In genomic region chr15:70100495-70101331, GRCh38 we compare ENCODE assay signal across 8 cellular contexts. TPM values are rescaled to one million over a fixed set of nuclear protein-coding genes. Genes with fewer than 3 reads are reported as not detected.
DNase-seq lines count a peak whose midpoint lies in the region; ATAC-seq and TF ChIP-seq lines count a peak whose summit lies in the region.

No MANE protein-coding gene starts in this region.

- POLR2A ChIA-PET in AG04449 (lab: Yijun Ruan, JAX): interaction anchor here (0.7 to 1.2 kb wide), 3 partner anchors 11 to 697 kb away, joined by 3 to 4 read pairs (median 4); no protein-coding TSS in a partner anchor
- POLR2A ChIA-PET in HCT116 (lab: Charles Lee): interaction anchor here (0.7 to 1.3 kb wide), 3 partner anchors 11 to 277 kb away, joined by 3 to 15 read pairs (median 3); no protein-coding TSS in a partner anchor

- peak overlapping the region; percentile 54 for H3K9ac ChIP-seq in HCT116 (ENCODE audit: low read length)

- H3K9me2 ChIP-seq in HCT116 (ENCODE audit: insufficient read depth): no peaks in the 10 kb centered on the region

- CTCF ChIA-PET in AG04449 (lab: Yijun Ruan, JAX) (interaction anchor here (1.1 to 2.8 kb wide), 5 partner anchors 11 to 387 kb away, joined by 3 to 22 read pairs (median 8); no protein-coding TSS in a partner anchor), HCT116 (lab: Charles Lee) (interaction anchor here (0.8 to 2.2 kb wide), 4 partner anchors 11 to 366 kb away, joined by 3 to 14 read pairs (median 4); no protein-coding TSS in a partner anchor)

- H3K4me3 ChIP-seq in AG04449 (ENCODE audit: low read depth, low read length) (peak overlapping the region; percentile 27), HCT116 (replicated peaks in 1 of 2; ENCODE audit: low read depth in 1 of 2, low read length in 2 of 2) (peak overlapping the region; percentile 41 to 93), SJCRH30 (peak overlapping the region; percentile 19), heart right ventricle (peak overlapping the region in 9 of 10 donors; percentile 9 to 69 (median 39))

- TF ChIP-seq CTCF in AG04449 (IDR thresholded peaks at IDR 0.05; ENCODE audit: insufficient read depth, low read length, missing control alignments) (no peak), HCT116 (IDR thresholded peaks at IDR 0.05 in 2 of 3, conservative IDR thresholded peaks at IDR 0.05 in 1 of 3; ENCODE audit: borderline replicate concordance in 1 of 3, insufficient read depth in 1 of 3, low read depth in 2 of 3, low read length in 2 of 3) (peak in 1 of 3 experiments; percentile 45; a peak in 3 of 6 replicates), heart right ventricle (IDR thresholded peaks at IDR 0.05) (peak in 6 of 9 donors; percentile 12 to 46 (median 36))

- no peaks in the 10 kb centered on the region for H3K36me3 ChIP-seq in HCT116 (ENCODE audit: control insufficient read depth in 1 of 2, insufficient read depth in 2 of 2, low read length in 2 of 2)
- H3K36me3 ChIP-seq in SJCRH30: no peaks in the 10 kb centered on the region
- no peaks in the 10 kb centered on the region for H3K36me3 ChIP-seq in heart right ventricle

- H3K4me2 ChIP-seq in HCT116 (ENCODE audit: low read length): peak overlapping the region; percentile 98

- H2AFZ ChIP-seq in HCT116 (ENCODE audit: low read depth, low read length, poor library complexity, severe bottlenecking): peak overlapping the region; percentile 48

- H3K9me3 ChIP-seq in HCT116 (ENCODE audit: control insufficient read depth in 1 of 2, insufficient read depth in 1 of 2, low read depth in 1 of 2, low read length in 2 of 2) (no peaks in the 10 kb centered on the region), SJCRH30 (replicated peaks) (no peaks in the 10 kb centered on the region), heart right ventricle (no peaks in the 10 kb centered on the region)

- 3 to 4% methylated on average over 47 to 53 of the region's 53 CpGs for WGBS in heart right ventricle, 2 donors

- no peaks in the 10 kb centered on the region for H4K20me1 ChIP-seq in HCT116 (ENCODE audit: insufficient read depth)

- ATAC-seq in HCT116 (peak; percentile 37), heart right ventricle (peak in 6 of 8 donors; percentile 1 to 16 (median 5)), sciatic nerve (no peak), GM18519 (IDR thresholded peaks at IDR 0.05; ENCODE audit: low FRiP score, unreplicated experiment) (no peak), GM18861 (IDR thresholded peaks at IDR 0.05; ENCODE audit: unreplicated experiment) (no peak)

- peaks cover 23 to 50% of the 10 kb centered on the region in 2 experiments for H3K4me1 ChIP-seq in HCT116 (ENCODE audit: control insufficient read depth in 1 of 2, insufficient read depth in 2 of 2, low read length in 2 of 2)
- peaks cover 14% of the 10 kb centered on the region for H3K4me1 ChIP-seq in SJCRH30
- H3K4me1 ChIP-seq in heart right ventricle: peaks cover 21 to 59% (median 42%) of the 10 kb centered on the region in 9 donors

- peak overlapping the region; percentile 63; the same call in 1 of the 2 replicates for H3K27ac ChIP-seq in HCT116 (ENCODE audit: low read depth, low read length)
- no peak overlapping the region for H3K27ac ChIP-seq in SJCRH30
- H3K27ac ChIP-seq in heart right ventricle: peak overlapping the region; percentile 8 to 92 (median 65)

- no TSS peak for BruUV-seq in HCT116 (replicated peaks; lab: Mats Ljungman, UMichigan)

- H3K27me3 ChIP-seq in HCT116 (ENCODE audit: insufficient read depth, low read length) (no peaks in the 10 kb centered on the region), SJCRH30 (no peaks in the 10 kb centered on the region; the same call in 1 of the 2 replicates), heart right ventricle (peaks cover 0 to 7% (median 0%) of the 10 kb centered on the region in 7 donors)

- DNase-seq in AG04449 (ENCODE audit: low read depth, low spot score): no peak
- DNase-seq in HCT116 (ENCODE audit: low read depth, low spot score): peak; percentile 27
- DNase-seq in SJCRH30: peak; percentile 75 to 83
- DNase-seq in activated gamma-delta T cell treated with Interleukin-2 at 50 U/mL for 16 hours: peak; percentile 53
- peak in 1 of 2 donors; percentile 55 for DNase-seq in heart right ventricle
- peak; percentile 79 for DNase-seq in sciatic nerve (ENCODE audit: low spot score)

- H3K79me2 ChIP-seq in HCT116 (ENCODE audit: insufficient read depth, low read length): peaks cover 19% of the 10 kb centered on the region

- no peak for TF ChIP-seq POLR2A in HCT116 (IDR thresholded peaks at IDR 0.05; ENCODE audit: borderline replicate concordance, extremely low read depth, insufficient read depth, insufficient read length)

- RAD21 ChIA-PET in HCT116 (lab: Charles Lee; ENCODE audit: low non-redundant PET in 1 of 2, low total read pairs in 2 of 2, uncharacterized antibody in 2 of 2, unreplicated experiment in 2 of 2): interaction anchor here (0.6 to 1.5 kb wide), 2 partner anchors 11 to 371 kb away, joined by 4 to 12 read pairs; no protein-coding TSS in a partner anchor

- intact Hi-C loops in HCT116 (cut with micrococcal nuclease): loop anchor here (1.0 to 10.0 kb wide), 3 partner anchors 11 to 623 kb away; no protein-coding TSS in a partner anchor
- intact Hi-C loops in heart right ventricle (cut with DNase I): loop anchor here in 6 of 10 donors (1.0 to 10.0 kb wide), 7 partner anchors 11 to 364 kb away; no protein-coding TSS in a partner anchor
- intact Hi-C loops in sciatic nerve (cut with DNase I): no loop called here

- no peak for TF ChIP-seq RAD21 in HCT116 (IDR thresholded peaks at IDR 0.05; ENCODE audit: low read depth)

TF ChIP-seq in HCT116, 20 proteins besides CTCF, POLR2A, EP300 and RAD21:
- TF ChIP-seq ELF1 (IDR thresholded peaks at IDR 0.05; ENCODE audit: borderline replicate concordance, low read depth) (no peak), FOSL1 (IDR thresholded peaks at IDR 0.05; ENCODE audit: low read depth) (no peak), ZFX (IDR thresholded peaks at IDR 0.05) (peak; percentile 27; the same call in 1 of the 2 replicates)

RNA-seq across cellular contexts. Expression of gene TLE3, which starts 3.0 kb away (rescaled TPM):
- total RNA-seq in HCT116 (2021; ENCODE audit: unreplicated experiment) (53.9 TPM), heart right ventricle (10 to 100 TPM in 9 of 10 donors, 1 to 10 TPM in 1; 9.7 to 21.7 (median 13.6) TPM), sciatic nerve (90.1 TPM)
- polyA plus RNA-seq in HCT116 (2012): 38.1 and 55.6 TPM in 2 replicates
- total RNA-seq in SJCRH30 (2014; rRNA removed; shearing (Covaris generic)): 35.7 and 36.9 TPM in 2 replicates
- 1 to 10 TPM; 7.5 to 8.4 TPM for polyA plus RNA-seq in heart right ventricle

Comparison
In these comparisons a context has a peak if more than half of its experiments do, and no peak if none do; other contexts are left out.
1. ATAC-seq: peak in HCT116 (single experiment) and heart right ventricle (6 of 8); none in sciatic nerve (single experiment), GM18519 (single experiment) and GM18861 (single experiment).
2. Peak in every context shown above with its lines, with median percentiles within 50 percentile points of each other: H3K4me3 ChIP-seq.